In genomic region chr14:51398898-51399297, GRCh38 we compare ENCODE assay signal across 12 cellular contexts.
DNase-seq lines count a peak whose midpoint lies in the region; ATAC-seq and TF ChIP-seq lines count a peak whose summit lies in the region.
"Had no signal": no experiment of that assay in that cellular context is flagged by ENCODE, and none has a peak within 500 bp of the region (broad histone marks: within the 10 kb centered on the region; RNA-seq: fewer than 3 reads in every experiment).

No MANE protein-coding gene starts in this region.

- peak; percentile 23 to 67 for ATAC-seq in right cardiac atrium
- no peak for ATAC-seq in GM18907 (IDR thresholded peaks at IDR 0.05; ENCODE audit: unreplicated experiment)
- no peak for ATAC-seq in activated CD8-positive, alpha-beta T cell treated with anti-CD3 and anti-CD28 coated beads for 36 hours
- ATAC-seq in HG02938 (IDR thresholded peaks at IDR 0.05; ENCODE audit: unreplicated experiment): no peak
- ATAC-seq: naive thymus-derived CD8-positive, alpha-beta T cell had no signal

- H3K4me3 ChIP-seq in ACC112 (ENCODE audit: low read depth, low read length) (peak overlapping the region; percentile 25; the same call in 1 of the 2 replicates), right cardiac atrium (ENCODE audit: low read length) (no peak overlapping the region)
- H3K4me3 ChIP-seq: cardiac muscle cell had no signal

- 70% methylated on average over 4 of the region's 4 CpGs for WGBS in right cardiac atrium

- H3K27ac ChIP-seq in ACC112 (ENCODE audit: low read depth, low read length) (peak overlapping the region; percentile 99), right cardiac atrium (ENCODE audit: low read length) (no peak overlapping the region)
- H3K27ac ChIP-seq: cardiac muscle cell had no signal

- no peaks in the 10 kb centered on the region for H3K79me2 ChIP-seq in ACC112 (ENCODE audit: control insufficient read depth, insufficient read depth, low read length, unreplicated experiment)

- peaks cover 4% of the 10 kb centered on the region for H3K27me3 Mint-ChIP-seq in brain
- peaks cover 14% of the 10 kb centered on the region for H3K27me3 Mint-ChIP-seq in activated CD8-positive, alpha-beta T cell treated with anti-CD3 and anti-CD28 coated beads for 36 hours

- H3K4me3 Mint-ChIP-seq in brain: no peak overlapping the region
- no peak overlapping the region for H3K4me3 Mint-ChIP-seq in activated CD8-positive, alpha-beta T cell treated with anti-CD3 and anti-CD28 coated beads for 36 hours
- H3K4me3 Mint-ChIP-seq: B cell; naive thymus-derived CD8-positive, alpha-beta T cell had no signal

- intact Hi-C loops in right cardiac atrium (cut with DNase I) (no loop called here), posterior vena cava (cut with DNase I) (no loop called here)
- intact Hi-C loops in activated CD8-positive, alpha-beta T cell treated with anti-CD3 and anti-CD28 coated beads for 36 hours (cut with micrococcal nuclease): no loop called here

- H3K9me3 Mint-ChIP-seq in brain: peaks cover 0 to 2% (median 0%) of the 10 kb centered on the region in 5 experiments
- H3K9me3 Mint-ChIP-seq in activated CD8-positive, alpha-beta T cell treated with anti-CD3 and anti-CD28 coated beads for 36 hours: no peaks in the 10 kb centered on the region
- H3K9me3 Mint-ChIP-seq: naive thymus-derived CD8-positive, alpha-beta T cell had no signal

- TF ChIP-seq CTCF in brain (conservative IDR thresholded peaks at IDR 0.05): no peak
- TF ChIP-seq CTCF in activated CD8-positive, alpha-beta T cell treated with anti-CD3 and anti-CD28 coated beads for 36 hours (IDR thresholded peaks at IDR 0.05): no peak

- H3K27me3 ChIP-seq in ACC112 (ENCODE audit: insufficient read depth, low read length) (no peaks in the 10 kb centered on the region), right cardiac atrium (ENCODE audit: control insufficient read depth, insufficient read depth) (no peaks in the 10 kb centered on the region)
- H3K27me3 ChIP-seq: cardiac muscle cell had no signal

- H3K4me1 ChIP-seq in ACC112 (ENCODE audit: control insufficient read depth, insufficient read depth, low read length, unreplicated experiment): peaks cover 60% of the 10 kb centered on the region
- peaks cover 7% of the 10 kb centered on the region for H3K4me1 ChIP-seq in right cardiac atrium (ENCODE audit: control insufficient read depth, insufficient read depth, low read length)

- no peaks in the 10 kb centered on the region for H3K36me3 ChIP-seq in ACC112 (ENCODE audit: insufficient read depth, low read length)
- H3K36me3 ChIP-seq: cardiac muscle cell had no signal

- peak; percentile 88 for DNase-seq in HS-27A (ENCODE audit: low read depth)
- peak in 1 of 3 donors; percentile 41 for DNase-seq in right cardiac atrium
- DNase-seq in activated CD8-positive, alpha-beta T cell treated with anti-CD3 and anti-CD28 coated beads for 36 hours: no peak
- no peak for DNase-seq in posterior vena cava (ENCODE audit: low spot score)
- DNase-seq: naive thymus-derived CD8-positive, alpha-beta T cell; NCI-H82 had no signal

- POLR2A ChIA-PET in activated CD8-positive, alpha-beta T cell treated with anti-CD3 and anti-CD28 coated beads for 36 hours (lab: Charles Lee): no interaction called here

- H3K36me3 Mint-ChIP-seq in brain: no peaks in the 10 kb centered on the region
- no peaks in the 10 kb centered on the region for H3K36me3 Mint-ChIP-seq in activated CD8-positive, alpha-beta T cell treated with anti-CD3 and anti-CD28 coated beads for 36 hours (ENCODE audit: low read depth)
- H3K36me3 Mint-ChIP-seq: naive thymus-derived CD8-positive, alpha-beta T cell had no signal

- H2AFZ ChIP-seq in ACC112 (ENCODE audit: low read length, unreplicated experiment): peak overlapping the region; percentile 34

- H3K9me3 ChIP-seq in right cardiac atrium (ENCODE audit: control insufficient read depth, low read length): no peaks in the 10 kb centered on the region

- peaks cover 38% of the 10 kb centered on the region for H3K4me1 Mint-ChIP-seq in brain
- H3K4me1 Mint-ChIP-seq in activated CD8-positive, alpha-beta T cell treated with anti-CD3 and anti-CD28 coated beads for 36 hours (ENCODE audit: low read depth): no peaks in the 10 kb centered on the region
- H3K4me1 Mint-ChIP-seq: B cell; naive thymus-derived CD8-positive, alpha-beta T cell had no signal

- peak overlapping the region in 3 of 5 experiments; percentile 3 to 21 (median 11) for H3K27ac Mint-ChIP-seq in brain
- H3K27ac Mint-ChIP-seq in activated CD8-positive, alpha-beta T cell treated with anti-CD3 and anti-CD28 coated beads for 36 hours: no peak overlapping the region
- H3K27ac Mint-ChIP-seq: B cell; naive thymus-derived CD8-positive, alpha-beta T cell had no signal

- CTCF ChIA-PET in activated CD8-positive, alpha-beta T cell treated with anti-CD3 and anti-CD28 coated beads for 36 hours (lab: Charles Lee): no interaction called here

Comparison
In these comparisons a context has a peak if more than half of its experiments do, and no peak if none do; other contexts are left out.
1. ATAC-seq: peak in right cardiac atrium (2 of 2); none in GM18907 (single experiment), activated CD8-positive, alpha-beta T cell treated with anti-CD3 and anti-CD28 coated beads for 36 hours (single experiment) and HG02938 (single experiment).